ENCODE assay signal across 16 cellular contexts in the genomic region with DNA sequence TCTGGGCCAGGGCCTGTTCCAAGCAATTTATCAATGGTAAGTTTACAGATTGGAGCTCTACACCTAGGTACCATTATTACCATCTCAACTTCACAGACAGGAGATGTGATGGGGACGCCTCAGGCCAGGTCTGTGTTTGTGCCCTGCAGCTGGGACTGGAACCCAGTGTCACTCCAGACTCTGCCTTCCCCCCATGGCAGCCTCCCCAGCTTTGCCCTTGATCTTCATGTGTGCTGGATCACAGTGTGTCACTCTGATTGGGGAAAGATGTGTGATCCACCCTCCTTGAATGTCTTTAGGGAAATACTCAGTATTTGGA. TPM values are rescaled to one million over a fixed set of nuclear protein-coding genes. Genes with fewer than 3 reads are reported as not detected.
DNase-seq lines count a peak whose midpoint lies in the region; ATAC-seq and TF ChIP-seq lines count a peak whose summit lies in the region.
"Had no signal": no experiment of that assay in that cellular context is flagged by ENCODE, and none has a peak within 500 bp of the region (broad histone marks: within the 10 kb centered on the region; RNA-seq: fewer than 3 reads in every experiment).

No MANE protein-coding gene starts in this region.

- H3K27ac Mint-ChIP-seq in activated naive CD8-positive, alpha-beta T cell treated with anti-CD3 and anti-CD28 coated beads, Interleukin-2, amount 10 ng/mL, durations not matched to agents 7 days and 5 days, result peak overlapping the region; percentile 55
- no peak overlapping the region for H3K27ac Mint-ChIP-seq in activated naive CD8-positive, alpha-beta T cell treated with anti-CD3 and anti-CD28 coated beads for 36 hours
- H3K27ac Mint-ChIP-seq in activated B cell treated with CpG ODN at 0.5 μM for 24 hours (peak overlapping the region; percentile 76), natural killer cell (peak overlapping the region in 1 of 2 donors; percentile 83)
- H3K27ac Mint-ChIP-seq in stimulated activated naive CD8-positive, alpha-beta T cell treated with anti-CD3 and anti-CD28 coated beads, Interleukin-15, amount 100 ng/mL, for 72 hours, result no peak overlapping the region
- H3K27ac Mint-ChIP-seq: T-helper 17 cell had no signal

- no peak overlapping the region for H3K4me3 Mint-ChIP-seq in activated naive CD8-positive, alpha-beta T cell treated with anti-CD3 and anti-CD28 coated beads, Interleukin-2, amount 10 ng/mL, durations not matched to agents 7 days and 5 days
- H3K4me3 Mint-ChIP-seq in activated naive CD8-positive, alpha-beta T cell treated with anti-CD3 and anti-CD28 coated beads for 36 hours, result no peak overlapping the region
- peak overlapping the region; percentile 74 for H3K4me3 Mint-ChIP-seq in activated B cell treated with CpG ODN at 0.5 μM for 24 hours
- H3K4me3 Mint-ChIP-seq in natural killer cell, result peak overlapping the region; percentile 5
- no peak overlapping the region for H3K4me3 Mint-ChIP-seq in stimulated activated naive CD8-positive, alpha-beta T cell treated with anti-CD3 and anti-CD28 coated beads, Interleukin-15, amount 100 ng/mL, for 72 hours
- H3K4me3 Mint-ChIP-seq: T-helper 17 cell had no signal

- ATAC-seq in activated naive CD8-positive, alpha-beta T cell treated with anti-CD3 and anti-CD28 coated beads, Interleukin-2, amount 10 ng/mL, durations not matched to agents 7 days and 5 days (ENCODE audit: low read depth), result no peak
- no peak for ATAC-seq in activated B cell treated with CpG ODN at 0.5 μM for 24 hours (ENCODE audit: low read depth)
- ATAC-seq in natural killer cell, result no peak
- ATAC-seq in upper lobe of left lung (ENCODE audit: low FRiP score in 2 of 2), result no peak
- no peak for ATAC-seq in stimulated activated naive CD8-positive, alpha-beta T cell treated with anti-CD3 and anti-CD28 coated beads, Interleukin-15, amount 100 ng/mL, for 72 hours
- ATAC-seq: activated CD4-positive, CD25-positive, alpha-beta regulatory T cell treated with anti-CD3 and anti-CD28 coated beads, Interleukin-2, amount 50 U/mL, for 24 hours; naive thymus-derived CD4-positive, alpha-beta T cell; T-helper 17 cell had no signal

- no peak for DNase-seq in activated naive CD8-positive, alpha-beta T cell treated with anti-CD3 and anti-CD28 coated beads, Interleukin-2, amount 10 ng/mL, durations not matched to agents 7 days and 5 days
- no peak for DNase-seq in activated naive CD8-positive, alpha-beta T cell treated with anti-CD3 and anti-CD28 coated beads for 36 hours
- DNase-seq in activated B cell treated with CpG ODN at 0.5 μM for 24 hours (no peak), natural killer cell (no peak), upper lobe of left lung (no peak), AG20443 (ENCODE audit: low spot score) (no peak), superior temporal gyrus (ENCODE audit: extremely low spot score) (no peak)
- DNase-seq in stimulated activated naive CD8-positive, alpha-beta T cell treated with anti-CD3 and anti-CD28 coated beads, Interleukin-15, amount 100 ng/mL, for 72 hours, result no peak
- DNase-seq: CD8-positive, alpha-beta T cell; EL; naive thymus-derived CD4-positive, alpha-beta T cell; NCI-H1436 treated with DMSO at 0.1 percent for 48 hours; NCI-H226; T-helper 17 cell had no signal

- H3K9me3 ChIP-seq in upper lobe of left lung, result no peaks in the 10 kb centered on the region
- H3K9me3 ChIP-seq: thyroid gland had no signal

- peaks cover 6% of the 10 kb centered on the region for H3K27me3 Mint-ChIP-seq in activated naive CD8-positive, alpha-beta T cell treated with anti-CD3 and anti-CD28 coated beads, Interleukin-2, amount 10 ng/mL, durations not matched to agents 7 days and 5 days
- H3K27me3 Mint-ChIP-seq in activated naive CD8-positive, alpha-beta T cell treated with anti-CD3 and anti-CD28 coated beads for 36 hours, result peaks cover 7% of the 10 kb centered on the region
- H3K27me3 Mint-ChIP-seq in activated B cell treated with CpG ODN at 0.5 μM for 24 hours (no peaks in the 10 kb centered on the region), natural killer cell (ENCODE audit: low read depth in 2 of 2) (no peaks in the 10 kb centered on the region)
- H3K27me3 Mint-ChIP-seq in stimulated activated naive CD8-positive, alpha-beta T cell treated with anti-CD3 and anti-CD28 coated beads, Interleukin-15, amount 100 ng/mL, for 72 hours, result peaks cover 13% of the 10 kb centered on the region

- H3K4me1 Mint-ChIP-seq in activated naive CD8-positive, alpha-beta T cell treated with anti-CD3 and anti-CD28 coated beads, Interleukin-2, amount 10 ng/mL, durations not matched to agents 7 days and 5 days, result peaks cover 17% of the 10 kb centered on the region
- H3K4me1 Mint-ChIP-seq in activated naive CD8-positive, alpha-beta T cell treated with anti-CD3 and anti-CD28 coated beads for 36 hours, result peaks cover 15% of the 10 kb centered on the region
- H3K4me1 Mint-ChIP-seq in activated B cell treated with CpG ODN at 0.5 μM for 24 hours, result peaks cover 45% of the 10 kb centered on the region
- peaks cover 18% of the 10 kb centered on the region in 2 donors for H3K4me1 Mint-ChIP-seq in natural killer cell
- H3K4me1 Mint-ChIP-seq in stimulated activated naive CD8-positive, alpha-beta T cell treated with anti-CD3 and anti-CD28 coated beads, Interleukin-15, amount 100 ng/mL, for 72 hours, result peaks cover 35% of the 10 kb centered on the region

- intact Hi-C loops in activated B cell treated with CpG ODN at 0.5 μM for 24 hours (cut with micrococcal nuclease), result loop anchor here (1.0 to 2.0 kb wide), 2 partner anchors 12 to 14 kb away; no protein-coding TSS in a partner anchor
- intact Hi-C loops in natural killer cell (cut with micrococcal nuclease), result no loop called here

- POLR2A ChIA-PET in activated naive CD8-positive, alpha-beta T cell treated with anti-CD3 and anti-CD28 coated beads, Interleukin-2, amount 10 ng/mL, durations not matched to agents 7 days and 5 days (lab: Charles Lee), result interaction anchor here (0.9 kb wide), 1 partner anchor 91 kb away, joined by 3 read pairs; no protein-coding TSS in a partner anchor
- POLR2A ChIA-PET in activated B cell treated with CpG ODN at 0.5 μM for 24 hours (lab: Charles Lee), result interaction anchor here (0.9 to 2.9 kb wide), 4 partner anchors 13 to 72 kb away, joined by 3 to 11 read pairs (median 4); no protein-coding TSS in a partner anchor

- no peaks in the 10 kb centered on the region for H3K27me3 ChIP-seq in upper lobe of left lung
- H3K27me3 ChIP-seq: thyroid gland had no signal

- no peaks in the 10 kb centered on the region for H3K36me3 Mint-ChIP-seq in activated naive CD8-positive, alpha-beta T cell treated with anti-CD3 and anti-CD28 coated beads, Interleukin-2, amount 10 ng/mL, durations not matched to agents 7 days and 5 days
- no peaks in the 10 kb centered on the region for H3K36me3 Mint-ChIP-seq in activated naive CD8-positive, alpha-beta T cell treated with anti-CD3 and anti-CD28 coated beads for 36 hours
- H3K36me3 Mint-ChIP-seq in activated B cell treated with CpG ODN at 0.5 μM for 24 hours (ENCODE audit: low read depth), result no peaks in the 10 kb centered on the region
- no peaks in the 10 kb centered on the region for H3K36me3 Mint-ChIP-seq in natural killer cell
- H3K36me3 Mint-ChIP-seq: CD8-positive, alpha-beta T cell; naive thymus-derived CD4-positive, alpha-beta T cell had no signal

- 73% methylated on average over 1 of the region's 1 CpG; no CpG with 5 or more reads in 1 of the 2 donors for WGBS in upper lobe of left lung, 2 donors

- no peak for TF ChIP-seq POLR2A in upper lobe of left lung (IDR thresholded peaks at IDR 0.05)

- TF ChIP-seq CTCF in activated B cell treated with CpG ODN at 0.5 μM for 24 hours (IDR thresholded peaks at IDR 0.05), result no peak
- no peak for TF ChIP-seq CTCF in natural killer cell (IDR thresholded peaks at IDR 0.05)
- TF ChIP-seq CTCF in upper lobe of left lung (IDR thresholded peaks at IDR 0.05), result no peak

- H3K9me3 Mint-ChIP-seq in activated naive CD8-positive, alpha-beta T cell treated with anti-CD3 and anti-CD28 coated beads, Interleukin-2, amount 10 ng/mL, durations not matched to agents 7 days and 5 days, result peaks cover 2% of the 10 kb centered on the region
- peaks cover under 1% of the 10 kb centered on the region for H3K9me3 Mint-ChIP-seq in activated naive CD8-positive, alpha-beta T cell treated with anti-CD3 and anti-CD28 coated beads for 36 hours
- peaks cover 2% of the 10 kb centered on the region for H3K9me3 Mint-ChIP-seq in activated B cell treated with CpG ODN at 0.5 μM for 24 hours
- no peaks in the 10 kb centered on the region for H3K9me3 Mint-ChIP-seq in natural killer cell
- H3K9me3 Mint-ChIP-seq in stimulated activated naive CD8-positive, alpha-beta T cell treated with anti-CD3 and anti-CD28 coated beads, Interleukin-15, amount 100 ng/mL, for 72 hours, result peaks cover 0 to under 1% of the 10 kb centered on the region in 2 donors

- CTCF ChIA-PET in activated B cell treated with CpG ODN at 0.5 μM for 24 hours (lab: Charles Lee), result interaction anchor here (1.0 kb wide), 1 partner anchor 12 kb away, joined by 3 read pairs; no protein-coding TSS in a partner anchor

- no peaks in the 10 kb centered on the region for H3K36me3 ChIP-seq in upper lobe of left lung
- H3K36me3 ChIP-seq: thyroid gland had no signal

- TF ChIP-seq EP300 in upper lobe of left lung (IDR thresholded peaks at IDR 0.05), result no peak

- peaks cover 34 to 42% (median 36%) of the 10 kb centered on the region in 4 donors for H3K4me1 ChIP-seq in upper lobe of left lung

- H3K4me3 ChIP-seq in upper lobe of left lung, result no peak overlapping the region
- H3K4me3 ChIP-seq: thyroid gland had no signal

- peak overlapping the region in 3 of 4 donors; percentile 80 to 90 (median 82) for H3K27ac ChIP-seq in upper lobe of left lung

RNA-seq across cellular contexts. Expression of a gene that starts 59.6 kb away (rescaled TPM):
- 1 to 10 TPM; 2.1 to 3.6 TPM for total RNA-seq in activated naive CD8-positive, alpha-beta T cell treated with anti-CD3 and anti-CD28 coated beads, Interleukin-2, amount 10 ng/mL, durations not matched to agents 7 days and 5 days
- total RNA-seq in activated naive CD8-positive, alpha-beta T cell treated with anti-CD3 and anti-CD28 coated beads for 36 hours, result under 1 TPM; 0.28 to 0.29 TPM
- 16.7 and 19.1 TPM in 2 replicates for total RNA-seq in activated B cell treated with CpG ODN at 0.5 μM for 24 hours
- 1 to 10 TPM; 2.7 to 4.6 (median 3.0) TPM for total RNA-seq in natural killer cell
- total RNA-seq in upper lobe of left lung, result 100 to 1,000 TPM; 128 to 253 (median 190) TPM

Comparison
In these comparisons a context has a peak if more than half of its experiments do, and no peak if none do; other contexts are left out.
1. H3K27ac Mint-ChIP-seq: peak in activated naive CD8-positive, alpha-beta T cell treated with anti-CD3 and anti-CD28 coated beads, Interleukin-2, amount 10 ng/mL, durations not matched to agents 7 days and 5 days (single experiment) and activated B cell treated with CpG ODN at 0.5 μM for 24 hours (single experiment); none in activated naive CD8-positive, alpha-beta T cell treated with anti-CD3 and anti-CD28 coated beads for 36 hours (single experiment) and stimulated activated naive CD8-positive, alpha-beta T cell treated with anti-CD3 and anti-CD28 coated beads, Interleukin-15, amount 100 ng/mL, for 72 hours (0 of 2).
2. H3K4me3 Mint-ChIP-seq: peak in activated B cell treated with CpG ODN at 0.5 μM for 24 hours (single experiment) and natural killer cell (single experiment); none in activated naive CD8-positive, alpha-beta T cell treated with anti-CD3 and anti-CD28 coated beads, Interleukin-2, amount 10 ng/mL, durations not matched to agents 7 days and 5 days (single experiment), activated naive CD8-positive, alpha-beta T cell treated with anti-CD3 and anti-CD28 coated beads for 36 hours (single experiment) and stimulated activated naive CD8-positive, alpha-beta T cell treated with anti-CD3 and anti-CD28 coated beads, Interleukin-15, amount 100 ng/mL, for 72 hours (0 of 2).